In the genomic region with DNA sequence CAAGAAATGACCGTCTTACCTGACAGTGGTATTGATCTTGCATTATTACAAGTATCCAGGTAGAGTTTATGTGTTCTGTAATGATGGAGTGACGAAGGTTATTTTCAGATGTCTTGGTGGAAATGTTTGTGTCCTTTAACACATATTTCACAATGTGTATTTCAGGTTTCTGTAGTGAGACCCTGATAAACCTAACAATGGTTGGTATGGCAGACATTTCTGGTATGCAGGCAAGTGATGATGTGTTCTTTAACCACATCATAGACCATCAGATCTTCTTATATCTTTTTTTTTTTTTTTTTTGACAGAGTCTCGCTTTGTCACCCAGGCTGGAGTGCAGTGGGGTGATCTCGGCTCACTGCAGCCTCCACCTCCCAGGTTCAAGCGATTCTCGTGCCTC, we compare ENCODE assay signal across 20 cellular contexts. TPM values are rescaled to one million over a fixed set of nuclear protein-coding genes. Genes with fewer than 3 reads are reported as not detected.
DNase-seq lines count a peak whose midpoint lies in the region; ATAC-seq, FAIRE-seq and TF ChIP-seq lines count a peak whose summit lies in the region.
"Had no signal": no experiment of that assay in that cellular context is flagged by ENCODE, and none has a peak within 500 bp of the region (broad histone marks: within the 10 kb centered on the region; RNA-seq: fewer than 3 reads in every experiment).

No MANE protein-coding gene starts in this region.

- no peak overlapping the region for H3K27ac Mint-ChIP-seq in GM23338
- no peak overlapping the region for H3K27ac Mint-ChIP-seq in activated CD4-positive, alpha-beta T cell treated with anti-CD3 and anti-CD28 coated beads for 36 hours
- H3K27ac Mint-ChIP-seq: HFFc6 had no signal

- peaks cover 3% of the 10 kb centered on the region; the same call in 1 of the 3 replicates for H3K4me1 Mint-ChIP-seq in GM23338
- no peaks in the 10 kb centered on the region for H3K4me1 Mint-ChIP-seq in activated CD4-positive, alpha-beta T cell treated with anti-CD3 and anti-CD28 coated beads for 36 hours

- H3F3A ChIP-seq in GM23338 (replicated peaks; ENCODE audit: low read depth), result no peaks in the 10 kb centered on the region

- peaks cover 2% of the 10 kb centered on the region for H3K27me3 Mint-ChIP-seq in GM23338 (ENCODE audit: insufficient read depth, low read depth, poor library complexity)
- H3K27me3 Mint-ChIP-seq in activated CD4-positive, alpha-beta T cell treated with anti-CD3 and anti-CD28 coated beads for 36 hours, result no peaks in the 10 kb centered on the region

- H3K79me2 ChIP-seq in GM23338 (replicated peaks; ENCODE audit: insufficient read depth), result no peaks in the 10 kb centered on the region

- no peaks in the 10 kb centered on the region for H3K36me3 ChIP-seq in GM23338 (ENCODE audit: insufficient read depth)

- H3K27me3 ChIP-seq in GM23338 (ENCODE audit: insufficient read depth), result no peaks in the 10 kb centered on the region

- intact Hi-C loops in activated CD4-positive, alpha-beta T cell treated with anti-CD3 and anti-CD28 coated beads for 36 hours (cut with DNase I, micrococcal nuclease), result no loop called here

- H3K36me3 Mint-ChIP-seq in GM23338 (ENCODE audit: low read depth), result no peaks in the 10 kb centered on the region
- H3K36me3 Mint-ChIP-seq in activated CD4-positive, alpha-beta T cell treated with anti-CD3 and anti-CD28 coated beads for 36 hours (ENCODE audit: low read depth), result no peaks in the 10 kb centered on the region

- H3K9me2 ChIP-seq in GM23338 (ENCODE audit: insufficient read depth), result no peaks in the 10 kb centered on the region; the same call in 1 of the 2 replicates

- no peak for ATAC-seq in GM23338
- no peak for ATAC-seq in activated CD4-positive, alpha-beta T cell treated with anti-CD3 and anti-CD28 coated beads for 36 hours
- ATAC-seq: HepG2, Panc1 had no signal

- POLR2A ChIA-PET in activated CD4-positive, alpha-beta T cell treated with anti-CD3 and anti-CD28 coated beads for 36 hours (lab: Charles Lee), result no interaction called here

- no peaks in the 10 kb centered on the region for H4K20me1 ChIP-seq in GM23338 (replicated peaks; ENCODE audit: insufficient read depth)

- TF ChIP-seq CTCF in GM23338 (conservative IDR thresholded peaks at IDR 0.05; ENCODE audit: low read depth in 2 of 2), result no peak
- TF ChIP-seq CTCF in fibroblast of the aortic adventitia (IDR thresholded peaks at IDR 0.05; ENCODE audit: insufficient read depth, low read length), result no peak

- peaks cover 5% of the 10 kb centered on the region for H3K4me1 ChIP-seq in GM23338 (ENCODE audit: insufficient read depth)

- no peak overlapping the region for H3K27ac ChIP-seq in GM23338 (ENCODE audit: low read depth)

- DNase-seq in GM23338 (ENCODE audit: low spot score) (peak; percentile 5), RPMI7951 (ENCODE audit: low read depth) (peak; percentile 13), fibroblast of the aortic adventitia (ENCODE audit: low read depth) (peak; percentile 34), urothelium cell line (ENCODE audit: low spot score) (peak; percentile 7), CD1c-positive myeloid dendritic cell (ENCODE audit: extremely low spot score) (no peak)
- DNase-seq in activated effector memory CD4-positive, alpha-beta T cell treated with Interleukin-2 at 50 U/mL for 16 hours, result no peak
- no peak for DNase-seq in activated CD4-positive, alpha-beta T cell treated with anti-CD3 and anti-CD28 coated beads for 36 hours
- DNase-seq: DMS153, GOT3, HFFc6, Karpas-422, NCI-H1105 treated with DMSO at 0.1 percent for 48 hours, NCI-H187, NCI-H774, SHP77 had no signal

- H3K4me2 ChIP-seq in GM23338, result no peak overlapping the region

- no peak overlapping the region for H2AFZ ChIP-seq in GM23338

- no peak overlapping the region for H3K4me3 Mint-ChIP-seq in GM23338
- H3K4me3 Mint-ChIP-seq in activated CD4-positive, alpha-beta T cell treated with anti-CD3 and anti-CD28 coated beads for 36 hours, result no peak overlapping the region
- H3K4me3 Mint-ChIP-seq: HFFc6 had no signal

- no peaks in the 10 kb centered on the region for H3K9me3 Mint-ChIP-seq in GM23338
- H3K9me3 Mint-ChIP-seq in activated CD4-positive, alpha-beta T cell treated with anti-CD3 and anti-CD28 coated beads for 36 hours (ENCODE audit: low read depth), result peaks cover 2% of the 10 kb centered on the region
- H3K9me3 Mint-ChIP-seq: HFFc6 had no signal

- no peak overlapping the region for H3K4me3 ChIP-seq in GM23338
- H3K4me3 ChIP-seq in fibroblast of the aortic adventitia (ENCODE audit: low read depth, low read length), result no peak overlapping the region

- CTCF ChIA-PET in activated CD4-positive, alpha-beta T cell treated with anti-CD3 and anti-CD28 coated beads for 36 hours (lab: Charles Lee), result interaction anchor here (0.7 kb wide), 1 partner anchor 146 kb away, joined by 3 read pairs; no protein-coding TSS in a partner anchor

- no peak for FAIRE-seq in urothelium cell line (lab: Jason Lieb, UNC)
- FAIRE-seq: HepG2 had no signal

TF ChIP-seq in GM23338, 12 proteins besides CTCF, POLR2A, EP300 and RAD21 (continues in another document):
- TF ChIP-seq ZNF114 (CRISPR knock-in tag; IDR thresholded peaks at IDR 0.05), result no peak
- TF ChIP-seq, protein P1, sequence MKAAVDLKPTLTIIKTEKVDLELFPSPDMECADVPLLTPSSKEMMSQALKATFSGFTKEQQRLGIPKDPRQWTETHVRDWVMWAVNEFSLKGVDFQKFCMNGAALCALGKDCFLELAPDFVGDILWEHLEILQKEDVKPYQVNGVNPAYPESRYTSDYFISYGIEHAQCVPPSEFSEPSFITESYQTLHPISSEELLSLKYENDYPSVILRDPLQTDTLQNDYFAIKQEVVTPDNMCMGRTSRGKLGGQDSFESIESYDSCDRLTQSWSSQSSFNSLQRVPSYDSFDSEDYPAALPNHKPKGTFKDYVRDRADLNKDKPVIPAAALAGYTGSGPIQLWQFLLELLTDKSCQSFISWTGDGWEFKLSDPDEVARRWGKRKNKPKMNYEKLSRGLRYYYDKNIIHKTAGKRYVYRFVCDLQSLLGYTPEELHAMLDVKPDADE (IDR thresholded peaks at IDR 0.05), result no peak
- no peak for TF ChIP-seq CREB1 (CRISPR knock-in tag; IDR thresholded peaks at IDR 0.05; ENCODE audit: low read depth)
- no peak for TF ChIP-seq JUNB (IDR thresholded peaks at IDR 0.05; ENCODE audit: unreplicated experiment)
- TF ChIP-seq ZNF331 (CRISPR knock-in tag; IDR thresholded peaks at IDR 0.05; ENCODE audit: low read depth), result no peak
- TF ChIP-seq, protein P2, sequence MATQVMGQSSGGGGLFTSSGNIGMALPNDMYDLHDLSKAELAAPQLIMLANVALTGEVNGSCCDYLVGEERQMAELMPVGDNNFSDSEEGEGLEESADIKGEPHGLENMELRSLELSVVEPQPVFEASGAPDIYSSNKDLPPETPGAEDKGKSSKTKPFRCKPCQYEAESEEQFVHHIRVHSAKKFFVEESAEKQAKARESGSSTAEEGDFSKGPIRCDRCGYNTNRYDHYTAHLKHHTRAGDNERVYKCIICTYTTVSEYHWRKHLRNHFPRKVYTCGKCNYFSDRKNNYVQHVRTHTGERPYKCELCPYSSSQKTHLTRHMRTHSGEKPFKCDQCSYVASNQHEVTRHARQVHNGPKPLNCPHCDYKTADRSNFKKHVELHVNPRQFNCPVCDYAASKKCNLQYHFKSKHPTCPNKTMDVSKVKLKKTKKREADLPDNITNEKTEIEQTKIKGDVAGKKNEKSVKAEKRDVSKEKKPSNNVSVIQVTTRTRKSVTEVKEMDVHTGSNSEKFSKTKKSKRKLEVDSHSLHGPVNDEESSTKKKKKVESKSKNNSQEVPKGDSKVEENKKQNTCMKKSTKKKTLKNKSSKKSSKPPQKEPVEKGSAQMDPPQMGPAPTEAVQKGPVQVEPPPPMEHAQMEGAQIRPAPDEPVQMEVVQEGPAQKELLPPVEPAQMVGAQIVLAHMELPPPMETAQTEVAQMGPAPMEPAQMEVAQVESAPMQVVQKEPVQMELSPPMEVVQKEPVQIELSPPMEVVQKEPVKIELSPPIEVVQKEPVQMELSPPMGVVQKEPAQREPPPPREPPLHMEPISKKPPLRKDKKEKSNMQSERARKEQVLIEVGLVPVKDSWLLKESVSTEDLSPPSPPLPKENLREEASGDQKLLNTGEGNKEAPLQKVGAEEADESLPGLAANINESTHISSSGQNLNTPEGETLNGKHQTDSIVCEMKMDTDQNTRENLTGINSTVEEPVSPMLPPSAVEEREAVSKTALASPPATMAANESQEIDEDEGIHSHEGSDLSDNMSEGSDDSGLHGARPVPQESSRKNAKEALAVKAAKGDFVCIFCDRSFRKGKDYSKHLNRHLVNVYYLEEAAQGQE (IDR thresholded peaks at IDR 0.05; ENCODE audit: unreplicated experiment), result no peak
- no peak for TF ChIP-seq EZH2phosphoT487 (IDR thresholded peaks at IDR 0.05; ENCODE audit: unreplicated experiment)
- TF ChIP-seq NANOG (IDR thresholded peaks at IDR 0.05; ENCODE audit: borderline replicate concordance), result no peak

RNA-seq across cellular contexts. Expression of a gene that starts 14.6 kb away (rescaled TPM):
- not detected in 2 replicates for total RNA-seq in GM23338 (2014; rRNA removed; shearing (Covaris generic))
- polyA plus RNA-seq in GM23338 (2016; fragmentation: Nextera tagmentation; extraction: Ambion mirVana), result not detected in 2 replicates
- total RNA-seq in RPMI7951 (2014; rRNA removed; shearing (Covaris generic)), result not detected in 2 replicates
- total RNA-seq in fibroblast of the aortic adventitia (ENCODE audit: low replicate concordance), result not detected in 2 replicates
- total RNA-seq in activated CD4-positive, alpha-beta T cell treated with anti-CD3 and anti-CD28 coated beads for 36 hours, result not detected
- total RNA-seq: G401, HepG2, HFFc6, NCI-H460 had no signal
- polyA plus RNA-seq: BJ, HepG2 had no signal

Comparison
In these comparisons a context has a peak if more than half of its experiments do, and no peak if none do; other contexts are left out.
1. DNase-seq: peak in GM23338 (single experiment), RPMI7951 (single experiment), fibroblast of the aortic adventitia (single experiment) and urothelium cell line (single experiment); none in CD1c-positive myeloid dendritic cell (single experiment), activated effector memory CD4-positive, alpha-beta T cell treated with Interleukin-2 at 50 U/mL for 16 hours (single experiment) and activated CD4-positive, alpha-beta T cell treated with anti-CD3 and anti-CD28 coated beads for 36 hours (single experiment).